1 cellular context compared by ENCODE assay signal in genomic region chr2:190938761-190939335, GRCh38.
TF ChIP-seq lines count a peak whose summit lies in the region.

No MANE protein-coding gene starts in this region.

TF ChIP-seq in H1, 55 proteins besides CTCF, POLR2A, EP300 and RAD21:
- TF ChIP-seq GTF2F1 (IDR thresholded peaks at IDR 0.05; ENCODE audit: borderline replicate concordance, low read depth, low read length) (no peak), SP4 (IDR thresholded peaks at IDR 0.05; ENCODE audit: low read length) (no peak), MAFK (IDR thresholded peaks at IDR 0.05; ENCODE audit: low read depth, low read length) (no peak), KDM1A (IDR thresholded peaks at IDR 0.05; ENCODE audit: borderline replicate concordance, low read length) (no peak), HDAC2 (IDR thresholded peaks at IDR 0.05; ENCODE audit: borderline replicate concordance in 1 of 2, low read depth in 2 of 2, low read length in 2 of 2) (no peak), SIX5 (IDR thresholded peaks at IDR 0.05; ENCODE audit: low read depth, low read length) (no peak), POLR2AphosphoS5 (IDR thresholded peaks at IDR 0.05; ENCODE audit: low read depth, low read length) (no peak), ATF2 (IDR thresholded peaks at IDR 0.05; ENCODE audit: low read length) (no peak), JUN (IDR thresholded peaks at IDR 0.05; ENCODE audit: low read depth, low read length) (no peak), SIN3A (conservative IDR thresholded peaks at IDR 0.05 in 1 of 2, IDR thresholded peaks at IDR 0.05 in 1 of 2; ENCODE audit: low read depth in 1 of 2, low read length in 2 of 2) (no peak), HDAC6 (IDR thresholded peaks at IDR 0.05; ENCODE audit: low read depth, low read length) (no peak), RNF2 (IDR thresholded peaks at IDR 0.05; ENCODE audit: borderline replicate concordance, low read depth, low read length, missing control alignments, poor library complexity, severe bottlenecking) (no peak), CBX5 (IDR thresholded peaks at IDR 0.05; ENCODE audit: low read depth, low read length) (no peak), MAX (IDR thresholded peaks at IDR 0.05) (no peak), SP2 (IDR thresholded peaks at IDR 0.05; ENCODE audit: low read length) (no peak), BRCA1 (IDR thresholded peaks at IDR 0.05; ENCODE audit: low read depth, low read length) (no peak)
TF ChIP-seq in H1: peak in this region for 0.
